ENCODE assay signal across 8 cellular contexts in genomic region chr17:20155258-20156195, GRCh38.
A peak's percentile ranks its signal among the peaks of the same experiment; 100 is the strongest.
DNase-seq lines count a peak whose midpoint lies in the region; ATAC-seq and TF ChIP-seq lines count a peak whose summit lies in the region.

No MANE protein-coding gene starts in this region.

- intact Hi-C loops in OCI-LY7 (cut with micrococcal nuclease; ENCODE audit: unreplicated experiment) = no loop called here

- no peaks in the 10 kb centered on the region for H4K20me1 ChIP-seq in OCI-LY7 (ENCODE audit: insufficient read depth, low read length)

- peaks cover 9% of the 10 kb centered on the region for H3K4me1 ChIP-seq in OCI-LY7 (ENCODE audit: insufficient read depth, low read length, poor library complexity, severe bottlenecking)

- H3K4me2 ChIP-seq in OCI-LY7 (ENCODE audit: low read length) = peak overlapping the region; percentile 87

- H3K36me3 ChIP-seq in OCI-LY7 (ENCODE audit: insufficient read depth, low read length) = no peaks in the 10 kb centered on the region

- TF ChIP-seq POLR2A in erythroblast (IDR thresholded peaks at IDR 0.05; ENCODE audit: low read length) = no peak

- peak; percentile 94 for ATAC-seq in GM21423 (IDR thresholded peaks at IDR 0.05; ENCODE audit: unreplicated experiment)

- H3K79me2 ChIP-seq in OCI-LY7 (ENCODE audit: insufficient read depth, low read depth, low read length) = no peaks in the 10 kb centered on the region

- peak overlapping the region; percentile 63 for H2AFZ ChIP-seq in OCI-LY7 (ENCODE audit: low read length)

- no peak overlapping the region for H3K27ac ChIP-seq in OCI-LY7 (ENCODE audit: low read depth, low read length, poor library complexity, severe bottlenecking)

- H3K9me3 ChIP-seq in OCI-LY7 (ENCODE audit: low read length) = no peaks in the 10 kb centered on the region

- CTCF ChIA-PET in OCI-LY7 (lab: Charles Lee; ENCODE audit: unreplicated experiment) = no interaction called here

- no peaks in the 10 kb centered on the region for H3K9me2 ChIP-seq in OCI-LY7 (ENCODE audit: insufficient read depth, low read length)

- DNase-seq in D341Med (ENCODE audit: low spot score) (peak; percentile 93), HUDEP-2 (lab: John Stamatoyannopoulos, UW; ENCODE audit: unreplicated experiment in 76 of 76) (peak in 75 of 76 experiments; percentile 29 to 98 (median 96)), OCI-LY7 (ENCODE audit: low spot score) (peak; percentile 93), erythroblast (lab: John Stamatoyannopoulos, UW) (peak; percentile 98), mucosa of gallbladder (ENCODE audit: low spot score) (peak; percentile 97)
- DNase-seq in activated T-cell treated with anti-CD3 and anti-CD28 coated beads, Interleukin-2, amount 50 U/mL, for 1 hour = peak; percentile 93
- DNase-seq in stimulated activated CD8-positive, alpha-beta memory T cell treated with anti-CD3 and anti-CD28 coated beads, Interleukin-4, amount 100 ng/mL, for 1 hour (ENCODE audit: low read depth in 2 of 2, low spot score in 1 of 2) = peak; percentile 86 to 92

- TF ChIP-seq CTCF in OCI-LY7 (conservative IDR thresholded peaks at IDR 0.05; ENCODE audit: low read length) = no peak

- POLR2A ChIA-PET in OCI-LY7 (lab: Charles Lee) = no interaction called here

- peak overlapping the region; percentile 70 for H3K4me3 ChIP-seq in OCI-LY7 (ENCODE audit: low read depth, low read length, poor library complexity, severe bottlenecking)

- BruUV-seq in OCI-LY7 (replicated peaks; lab: Mats Ljungman, UMichigan) = no TSS peak
